10 cellular contexts compared by ENCODE assay signal in genomic region chr15:85377986-85378385, GRCh38.
"Had no signal": no experiment of that assay in that cellular context is flagged by ENCODE, and none has a peak within 500 bp of the region (broad histone marks: within the 10 kb centered on the region; RNA-seq: fewer than 3 reads in every experiment).

No MANE protein-coding gene starts in this region.

- H3K27ac Mint-ChIP-seq: HFFc6, IgD-negative memory B cell had no signal

- H3K4me3 Mint-ChIP-seq: HFFc6 had no signal

- H3K36me3 Mint-ChIP-seq: IgD-negative memory B cell had no signal

- H3K9ac ChIP-seq: GM23248 had no signal

- H3K4me3 ChIP-seq: GM23248, HAP-1 had no signal

- ATAC-seq: HCT116, HepG2 had no signal

- DNase-seq: GM23248, GOT3, H7, HFFc6, KBM-7 had no signal

- H3K9me3 Mint-ChIP-seq: HFFc6, IgD-negative memory B cell had no signal

- H3K9me3 ChIP-seq: HAP-1 had no signal

- H3K36me3 ChIP-seq: HAP-1 had no signal

- H3K27ac ChIP-seq: GM23248, HL-60 had no signal
